ENCODE assay signal across 1 cellular context in the genomic region with DNA sequence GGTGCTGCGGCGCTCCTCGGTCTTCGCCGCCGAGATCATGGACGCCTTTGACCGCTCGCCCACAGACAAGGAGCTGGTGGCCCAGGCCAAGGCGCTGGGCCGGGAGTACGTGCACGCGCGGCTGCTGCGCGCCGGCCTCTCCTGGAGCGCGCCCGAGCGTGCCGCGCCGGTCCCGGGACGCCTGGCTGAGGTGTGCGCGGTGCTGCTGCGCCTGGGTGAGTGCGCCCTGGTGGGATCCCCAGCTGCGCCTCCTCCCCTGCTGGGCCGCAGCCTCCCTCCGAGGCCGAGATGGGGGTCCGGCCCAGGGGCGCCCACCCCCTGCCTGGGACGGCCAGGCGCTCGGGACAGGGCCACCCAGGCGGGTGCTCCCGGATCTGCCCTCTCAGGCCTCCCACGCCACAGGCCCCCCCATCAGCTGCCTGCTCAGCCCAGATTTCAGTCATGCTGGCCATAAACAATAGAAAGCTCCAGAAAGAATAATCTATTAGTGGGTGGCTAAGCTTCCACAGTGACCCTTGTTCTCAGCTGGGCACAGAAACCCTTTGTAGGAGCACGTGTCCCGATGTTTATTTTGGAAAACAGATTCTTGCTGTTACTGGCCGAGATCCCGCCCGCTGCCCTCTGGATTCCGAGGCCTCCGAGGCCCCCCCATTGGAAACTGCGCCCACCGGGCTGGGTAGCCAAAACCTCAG.
A peak's percentile ranks its signal among the peaks of the same experiment; 100 is the strongest.
TF ChIP-seq lines count a peak whose summit lies in the region.

No MANE protein-coding gene starts in this region.

TF ChIP-seq in K562, 482 proteins besides CTCF, POLR2A, EP300 and RAD21 (continued from another document and continues in another):
- TF ChIP-seq, protein P1, sequence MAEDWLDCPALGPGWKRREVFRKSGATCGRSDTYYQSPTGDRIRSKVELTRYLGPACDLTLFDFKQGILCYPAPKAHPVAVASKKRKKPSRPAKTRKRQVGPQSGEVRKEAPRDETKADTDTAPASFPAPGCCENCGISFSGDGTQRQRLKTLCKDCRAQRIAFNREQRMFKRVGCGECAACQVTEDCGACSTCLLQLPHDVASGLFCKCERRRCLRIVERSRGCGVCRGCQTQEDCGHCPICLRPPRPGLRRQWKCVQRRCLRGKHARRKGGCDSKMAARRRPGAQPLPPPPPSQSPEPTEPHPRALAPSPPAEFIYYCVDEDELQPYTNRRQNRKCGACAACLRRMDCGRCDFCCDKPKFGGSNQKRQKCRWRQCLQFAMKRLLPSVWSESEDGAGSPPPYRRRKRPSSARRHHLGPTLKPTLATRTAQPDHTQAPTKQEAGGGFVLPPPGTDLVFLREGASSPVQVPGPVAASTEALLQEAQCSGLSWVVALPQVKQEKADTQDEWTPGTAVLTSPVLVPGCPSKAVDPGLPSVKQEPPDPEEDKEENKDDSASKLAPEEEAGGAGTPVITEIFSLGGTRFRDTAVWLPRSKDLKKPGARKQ (CRISPR knock-in tag; IDR thresholded peaks at IDR 0.05): no peak
- no peak for TF ChIP-seq BRCA1 (IDR thresholded peaks at IDR 0.05)
- TF ChIP-seq BRCA1 (CRISPR knock-in tag; IDR thresholded peaks at IDR 0.05): no peak
- TF ChIP-seq ZNF174 (CRISPR knock-in tag; IDR thresholded peaks at IDR 0.05): no peak
- TF ChIP-seq ZFX (CRISPR knock-in tag; IDR thresholded peaks at IDR 0.05): peak; percentile 41
- TF ChIP-seq NCOA1 (IDR thresholded peaks at IDR 0.05; ENCODE audit: low read depth): no peak
- TF ChIP-seq, protein P2, sequence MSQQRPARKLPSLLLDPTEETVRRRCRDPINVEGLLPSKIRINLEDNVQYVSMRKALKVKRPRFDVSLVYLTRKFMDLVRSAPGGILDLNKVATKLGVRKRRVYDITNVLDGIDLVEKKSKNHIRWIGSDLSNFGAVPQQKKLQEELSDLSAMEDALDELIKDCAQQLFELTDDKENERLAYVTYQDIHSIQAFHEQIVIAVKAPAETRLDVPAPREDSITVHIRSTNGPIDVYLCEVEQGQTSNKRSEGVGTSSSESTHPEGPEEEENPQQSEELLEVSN (IDR thresholded peaks at IDR 0.05; ENCODE audit: borderline replicate concordance in 1 of 2, extremely low read depth in 1 of 2, insufficient read depth in 1 of 2, insufficient read length in 1 of 2, low read depth in 1 of 2, low read length in 1 of 2, poor library complexity in 1 of 2, severe bottlenecking in 1 of 2): peak in 1 of 2 experiments; percentile 18
- TF ChIP-seq, protein P3, sequence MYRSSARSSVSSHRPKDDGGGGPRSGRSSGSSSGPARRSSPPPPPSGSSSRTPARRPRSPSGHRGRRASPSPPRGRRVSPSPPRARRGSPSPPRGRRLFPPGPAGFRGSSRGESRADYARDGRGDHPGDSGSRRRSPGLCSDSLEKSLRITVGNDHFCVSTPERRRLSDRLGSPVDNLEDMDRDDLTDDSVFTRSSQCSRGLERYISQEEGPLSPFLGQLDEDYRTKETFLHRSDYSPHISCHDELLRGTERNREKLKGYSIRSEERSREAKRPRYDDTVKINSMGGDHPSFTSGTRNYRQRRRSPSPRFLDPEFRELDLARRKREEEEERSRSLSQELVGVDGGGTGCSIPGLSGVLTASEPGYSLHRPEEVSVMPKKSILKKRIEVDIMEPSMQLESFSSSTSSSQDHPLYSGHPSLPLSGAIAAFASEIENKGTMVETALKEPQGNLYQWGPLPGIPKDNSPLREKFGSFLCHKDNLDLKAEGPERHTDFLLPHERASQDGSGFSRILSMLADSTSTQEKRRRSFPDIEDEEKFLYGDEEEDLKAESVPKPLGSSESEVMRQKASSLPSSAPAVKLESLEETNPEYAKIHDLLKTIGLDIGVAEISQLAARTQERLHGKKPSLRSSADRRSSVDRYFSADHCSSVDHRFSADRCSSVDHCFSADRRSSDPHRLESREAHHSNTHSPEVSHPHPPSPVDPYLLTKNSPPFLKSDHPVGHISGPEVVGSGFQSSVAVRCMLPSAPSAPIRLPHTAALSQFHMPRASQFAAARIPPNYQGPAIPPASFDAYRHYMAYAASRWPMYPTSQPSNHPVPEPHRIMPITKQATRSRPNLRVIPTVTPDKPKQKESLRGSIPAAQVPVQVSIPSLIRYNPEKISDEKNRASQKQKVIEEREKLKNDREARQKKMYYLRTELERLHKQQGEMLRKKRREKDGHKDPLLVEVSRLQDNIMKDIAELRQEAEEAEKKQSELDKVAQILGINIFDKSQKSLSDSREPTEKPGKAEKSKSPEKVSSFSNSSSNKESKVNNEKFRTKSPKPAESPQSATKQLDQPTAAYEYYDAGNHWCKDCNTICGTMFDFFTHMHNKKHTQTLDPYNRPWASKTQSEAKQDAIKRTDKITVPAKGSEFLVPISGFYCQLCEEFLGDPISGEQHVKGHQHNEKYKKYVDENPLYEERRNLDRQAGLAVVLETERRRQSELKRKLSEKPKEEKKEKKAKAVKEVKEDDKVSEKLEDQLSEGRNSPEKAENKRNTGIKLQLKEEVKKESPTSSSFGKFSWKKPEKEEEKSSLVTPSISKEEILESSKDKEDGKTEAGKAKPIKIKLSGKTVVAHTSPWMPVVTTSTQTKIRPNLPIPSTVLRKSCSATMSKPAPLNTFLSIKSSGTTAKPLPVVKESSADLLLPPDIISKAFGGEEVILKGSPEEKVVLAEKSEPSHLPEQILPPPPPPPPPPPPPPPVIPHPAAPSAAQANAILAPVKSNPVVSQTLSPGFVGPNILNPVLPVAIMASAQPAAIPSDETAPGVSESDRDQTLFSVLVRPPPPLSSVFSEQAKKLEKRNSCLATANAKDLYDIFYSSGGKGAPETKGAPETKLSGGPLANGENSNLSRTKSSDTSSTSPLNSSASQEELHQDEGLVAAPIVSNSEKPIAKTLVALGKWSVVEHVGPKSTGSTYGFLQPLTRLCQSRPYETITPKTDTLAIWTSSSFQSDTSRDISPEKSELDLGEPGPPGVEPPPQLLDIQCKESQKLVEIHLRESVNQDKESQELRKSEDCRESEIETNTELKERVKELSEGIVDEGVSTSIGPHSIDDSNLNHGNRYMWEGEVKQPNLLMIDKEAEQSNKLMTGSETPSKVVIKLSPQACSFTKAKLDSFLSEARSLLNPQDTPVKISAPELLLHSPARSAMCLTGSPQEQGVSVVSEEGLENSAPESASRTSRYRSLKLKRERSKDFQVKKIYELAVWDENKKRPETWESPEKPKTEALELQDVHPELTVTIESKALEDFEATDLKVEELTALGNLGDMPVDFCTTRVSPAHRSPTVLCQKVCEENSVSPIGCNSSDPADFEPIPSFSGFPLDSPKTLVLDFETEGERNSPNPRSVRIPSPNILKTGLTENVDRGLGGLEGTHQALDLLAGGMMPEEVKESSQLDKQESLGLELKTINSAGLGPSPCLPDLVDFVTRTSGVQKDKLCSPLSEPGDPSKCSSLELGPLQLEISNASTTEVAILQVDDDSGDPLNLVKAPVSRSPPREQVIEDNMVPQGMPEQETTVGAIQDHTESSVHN (IDR thresholded peaks at IDR 0.05; ENCODE audit: borderline replicate concordance in 1 of 2, low read depth in 1 of 2): no peak
- TF ChIP-seq ZNF354B (CRISPR knock-in tag; IDR thresholded peaks at IDR 0.05): no peak
- TF ChIP-seq, protein P4, sequence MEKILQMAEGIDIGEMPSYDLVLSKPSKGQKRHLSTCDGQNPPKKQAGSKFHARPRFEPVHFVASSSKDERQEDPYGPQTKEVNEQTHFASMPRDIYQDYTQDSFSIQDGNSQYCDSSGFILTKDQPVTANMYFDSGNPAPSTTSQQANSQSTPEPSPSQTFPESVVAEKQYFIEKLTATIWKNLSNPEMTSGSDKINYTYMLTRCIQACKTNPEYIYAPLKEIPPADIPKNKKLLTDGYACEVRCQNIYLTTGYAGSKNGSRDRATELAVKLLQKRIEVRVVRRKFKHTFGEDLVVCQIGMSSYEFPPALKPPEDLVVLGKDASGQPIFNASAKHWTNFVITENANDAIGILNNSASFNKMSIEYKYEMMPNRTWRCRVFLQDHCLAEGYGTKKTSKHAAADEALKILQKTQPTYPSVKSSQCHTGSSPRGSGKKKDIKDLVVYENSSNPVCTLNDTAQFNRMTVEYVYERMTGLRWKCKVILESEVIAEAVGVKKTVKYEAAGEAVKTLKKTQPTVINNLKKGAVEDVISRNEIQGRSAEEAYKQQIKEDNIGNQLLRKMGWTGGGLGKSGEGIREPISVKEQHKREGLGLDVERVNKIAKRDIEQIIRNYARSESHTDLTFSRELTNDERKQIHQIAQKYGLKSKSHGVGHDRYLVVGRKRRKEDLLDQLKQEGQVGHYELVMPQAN (IDR thresholded peaks at IDR 0.05; ENCODE audit: borderline replicate concordance): no peak
- TF ChIP-seq, protein P5, sequence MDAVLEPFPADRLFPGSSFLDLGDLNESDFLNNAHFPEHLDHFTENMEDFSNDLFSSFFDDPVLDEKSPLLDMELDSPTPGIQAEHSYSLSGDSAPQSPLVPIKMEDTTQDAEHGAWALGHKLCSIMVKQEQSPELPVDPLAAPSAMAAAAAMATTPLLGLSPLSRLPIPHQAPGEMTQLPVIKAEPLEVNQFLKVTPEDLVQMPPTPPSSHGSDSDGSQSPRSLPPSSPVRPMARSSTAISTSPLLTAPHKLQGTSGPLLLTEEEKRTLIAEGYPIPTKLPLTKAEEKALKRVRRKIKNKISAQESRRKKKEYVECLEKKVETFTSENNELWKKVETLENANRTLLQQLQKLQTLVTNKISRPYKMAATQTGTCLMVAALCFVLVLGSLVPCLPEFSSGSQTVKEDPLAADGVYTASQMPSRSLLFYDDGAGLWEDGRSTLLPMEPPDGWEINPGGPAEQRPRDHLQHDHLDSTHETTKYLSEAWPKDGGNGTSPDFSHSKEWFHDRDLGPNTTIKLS (IDR thresholded peaks at IDR 0.05; ENCODE audit: borderline replicate concordance, low read depth): no peak
- no peak for TF ChIP-seq HMG20B (CRISPR knock-in tag; IDR thresholded peaks at IDR 0.05)
- TF ChIP-seq, protein P6, sequence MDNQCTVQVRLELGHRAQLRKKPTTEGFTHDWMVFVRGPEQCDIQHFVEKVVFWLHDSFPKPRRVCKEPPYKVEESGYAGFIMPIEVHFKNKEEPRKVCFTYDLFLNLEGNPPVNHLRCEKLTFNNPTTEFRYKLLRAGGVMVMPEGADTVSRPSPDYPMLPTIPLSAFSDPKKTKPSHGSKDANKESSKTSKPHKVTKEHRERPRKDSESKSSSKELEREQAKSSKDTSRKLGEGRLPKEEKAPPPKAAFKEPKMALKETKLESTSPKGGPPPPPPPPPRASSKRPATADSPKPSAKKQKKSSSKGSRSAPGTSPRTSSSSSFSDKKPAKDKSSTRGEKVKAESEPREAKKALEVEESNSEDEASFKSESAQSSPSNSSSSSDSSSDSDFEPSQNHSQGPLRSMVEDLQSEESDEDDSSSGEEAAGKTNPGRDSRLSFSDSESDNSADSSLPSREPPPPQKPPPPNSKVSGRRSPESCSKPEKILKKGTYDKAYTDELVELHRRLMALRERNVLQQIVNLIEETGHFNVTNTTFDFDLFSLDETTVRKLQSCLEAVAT (IDR thresholded peaks at IDR 0.05): no peak
- no peak for TF ChIP-seq NFIX (CRISPR knock-in tag; IDR thresholded peaks at IDR 0.05; ENCODE audit: low read depth)
- TF ChIP-seq, protein P7, sequence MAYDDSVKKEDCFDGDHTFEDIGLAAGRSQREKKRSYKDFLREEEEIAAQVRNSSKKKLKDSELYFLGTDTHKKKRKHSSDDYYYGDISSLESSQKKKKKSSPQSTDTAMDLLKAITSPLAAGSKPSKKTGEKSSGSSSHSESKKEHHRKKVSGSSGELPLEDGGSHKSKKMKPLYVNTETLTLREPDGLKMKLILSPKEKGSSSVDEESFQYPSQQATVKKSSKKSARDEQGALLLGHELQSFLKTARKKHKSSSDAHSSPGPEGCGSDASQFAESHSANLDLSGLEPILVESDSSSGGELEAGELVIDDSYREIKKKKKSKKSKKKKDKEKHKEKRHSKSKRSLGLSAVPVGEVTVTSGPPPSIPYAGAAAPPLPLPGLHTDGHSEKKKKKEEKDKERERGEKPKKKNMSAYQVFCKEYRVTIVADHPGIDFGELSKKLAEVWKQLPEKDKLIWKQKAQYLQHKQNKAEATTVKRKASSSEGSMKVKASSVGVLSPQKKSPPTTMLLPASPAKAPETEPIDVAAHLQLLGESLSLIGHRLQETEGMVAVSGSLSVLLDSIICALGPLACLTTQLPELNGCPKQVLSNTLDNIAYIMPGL (CRISPR knock-in tag; IDR thresholded peaks at IDR 0.05): no peak
- TF ChIP-seq SIX5 (IDR thresholded peaks at IDR 0.05; ENCODE audit: borderline replicate concordance in 1 of 2, insufficient read depth in 1 of 2, low read depth in 1 of 2, low read length in 2 of 2): no peak
- TF ChIP-seq, protein P8, sequence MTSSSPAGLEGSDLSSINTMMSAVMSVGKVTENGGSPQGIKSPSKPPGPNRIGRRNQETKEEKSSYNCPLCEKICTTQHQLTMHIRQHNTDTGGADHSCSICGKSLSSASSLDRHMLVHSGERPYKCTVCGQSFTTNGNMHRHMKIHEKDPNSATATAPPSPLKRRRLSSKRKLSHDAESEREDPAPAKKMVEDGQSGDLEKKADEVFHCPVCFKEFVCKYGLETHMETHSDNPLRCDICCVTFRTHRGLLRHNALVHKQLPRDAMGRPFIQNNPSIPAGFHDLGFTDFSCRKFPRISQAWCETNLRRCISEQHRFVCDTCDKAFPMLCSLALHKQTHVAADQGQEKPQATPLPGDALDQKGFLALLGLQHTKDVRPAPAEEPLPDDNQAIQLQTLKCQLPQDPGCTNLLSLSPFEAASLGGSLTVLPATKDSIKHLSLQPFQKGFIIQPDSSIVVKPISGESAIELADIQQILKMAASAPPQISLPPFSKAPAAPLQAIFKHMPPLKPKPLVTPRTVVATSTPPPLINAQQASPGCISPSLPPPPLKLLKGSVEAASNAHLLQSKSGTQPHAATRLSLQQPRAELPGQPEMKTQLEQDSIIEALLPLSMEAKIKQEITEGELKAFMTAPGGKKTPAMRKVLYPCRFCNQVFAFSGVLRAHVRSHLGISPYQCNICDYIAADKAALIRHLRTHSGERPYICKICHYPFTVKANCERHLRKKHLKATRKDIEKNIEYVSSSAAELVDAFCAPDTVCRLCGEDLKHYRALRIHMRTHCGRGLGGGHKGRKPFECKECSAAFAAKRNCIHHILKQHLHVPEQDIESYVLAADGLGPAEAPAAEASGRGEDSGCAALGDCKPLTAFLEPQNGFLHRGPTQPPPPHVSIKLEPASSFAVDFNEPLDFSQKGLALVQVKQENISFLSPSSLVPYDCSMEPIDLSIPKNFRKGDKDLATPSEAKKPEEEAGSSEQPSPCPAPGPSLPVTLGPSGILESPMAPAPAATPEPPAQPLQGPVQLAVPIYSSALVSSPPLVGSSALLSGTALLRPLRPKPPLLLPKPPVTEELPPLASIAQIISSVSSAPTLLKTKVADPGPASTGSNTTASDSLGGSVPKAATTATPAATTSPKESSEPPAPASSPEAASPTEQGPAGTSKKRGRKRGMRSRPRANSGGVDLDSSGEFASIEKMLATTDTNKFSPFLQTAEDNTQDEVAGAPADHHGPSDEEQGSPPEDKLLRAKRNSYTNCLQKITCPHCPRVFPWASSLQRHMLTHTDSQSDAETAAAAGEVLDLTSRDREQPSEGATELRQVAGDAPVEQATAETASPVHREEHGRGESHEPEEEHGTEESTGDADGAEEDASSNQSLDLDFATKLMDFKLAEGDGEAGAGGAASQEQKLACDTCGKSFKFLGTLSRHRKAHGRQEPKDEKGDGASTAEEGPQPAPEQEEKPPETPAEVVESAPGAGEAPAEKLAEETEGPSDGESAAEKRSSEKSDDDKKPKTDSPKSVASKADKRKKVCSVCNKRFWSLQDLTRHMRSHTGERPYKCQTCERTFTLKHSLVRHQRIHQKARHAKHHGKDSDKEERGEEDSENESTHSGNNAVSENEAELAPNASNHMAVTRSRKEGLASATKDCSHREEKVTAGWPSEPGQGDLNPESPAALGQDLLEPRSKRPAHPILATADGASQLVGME (CRISPR knock-in tag; IDR thresholded peaks at IDR 0.05): no peak
- no peak for TF ChIP-seq PTRF (tag; IDR thresholded peaks at IDR 0.05)
- no peak for TF ChIP-seq IRF2 (CRISPR knock-in tag; IDR thresholded peaks at IDR 0.05)
- peak; percentile 62; the same call in 1 of the 2 replicates for TF ChIP-seq CTBP1 (IDR thresholded peaks at IDR 0.05; ENCODE audit: borderline replicate concordance)
